ENCODE assay signal across 14 cellular contexts in the genomic region with DNA sequence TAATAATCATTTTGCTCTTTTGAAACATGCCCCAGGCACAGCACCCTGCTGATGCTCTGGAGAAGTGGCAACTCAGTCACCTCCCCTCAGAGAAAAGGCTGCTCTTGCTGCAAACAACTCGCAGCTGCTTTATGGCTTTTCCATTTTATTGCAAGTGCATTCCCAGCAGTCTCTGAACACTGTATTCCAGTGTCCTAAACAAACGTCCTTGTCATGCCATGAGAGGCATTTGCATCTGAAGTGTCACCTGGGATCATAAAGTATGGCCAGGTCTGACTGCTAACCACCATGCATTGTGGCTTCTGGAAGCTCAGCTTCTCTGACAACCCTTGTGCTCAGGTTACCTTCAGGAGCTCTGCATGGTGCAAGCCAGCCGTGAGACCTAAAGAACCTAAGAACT.
DNase-seq lines count a peak whose midpoint lies in the region; ATAC-seq and TF ChIP-seq lines count a peak whose summit lies in the region.
"Had no signal": no experiment of that assay in that cellular context is flagged by ENCODE, and none has a peak within 500 bp of the region (broad histone marks: within the 10 kb centered on the region; RNA-seq: fewer than 3 reads in every experiment).

No MANE protein-coding gene starts in this region.

- H3K4me1 Mint-ChIP-seq in activated naive CD4-positive, alpha-beta T cell treated with anti-CD3 and anti-CD28 coated beads, Interleukin-2, amount 10 ng/mL, durations not matched to agents 7 days and 5 days = no peaks in the 10 kb centered on the region
- H3K4me1 Mint-ChIP-seq in Calu3 (ENCODE audit: low read depth, unreplicated experiment) = no peaks in the 10 kb centered on the region
- H3K4me1 Mint-ChIP-seq: IgD-negative memory B cell had no signal

- CTCF ChIA-PET in activated naive CD4-positive, alpha-beta T cell treated with anti-CD3 and anti-CD28 coated beads, Interleukin-2, amount 10 ng/mL, durations not matched to agents 7 days and 5 days (lab: Charles Lee) = no interaction called here
- CTCF ChIA-PET in Calu3 (lab: Charles Lee) = no interaction called here

- no peaks in the 10 kb centered on the region for H3K9me3 Mint-ChIP-seq in activated naive CD4-positive, alpha-beta T cell treated with anti-CD3 and anti-CD28 coated beads, Interleukin-2, amount 10 ng/mL, durations not matched to agents 7 days and 5 days
- H3K9me3 Mint-ChIP-seq in Calu3 (ENCODE audit: low read depth, unreplicated experiment) = no peaks in the 10 kb centered on the region
- H3K9me3 Mint-ChIP-seq: CD8-positive, alpha-beta T cell had no signal

- intact Hi-C loops in Calu3 (cut with micrococcal nuclease; ENCODE audit: unreplicated experiment) = no loop called here

- peak; percentile 45 to 91 (median 78) for DNase-seq in NCI-H1417 (lab: John Stamatoyannopoulos, UW)
- no peak for DNase-seq in NCI-H1417 treated with DMSO at 0.1 percent for 48 hours (lab: John Stamatoyannopoulos, UW)
- DNase-seq in NCI-H187 treated with DMSO at 0.1 percent for 48 hours (lab: John Stamatoyannopoulos, UW) = peak; percentile 82
- peak; percentile 78 for DNase-seq in NCI-H510A (lab: John Stamatoyannopoulos, UW)
- DNase-seq in retina = peak; percentile 15
- no peak for DNase-seq in activated naive CD4-positive, alpha-beta T cell treated with anti-CD3 and anti-CD28 coated beads, Interleukin-2, amount 10 ng/mL, durations not matched to agents 7 days and 5 days
- no peak for DNase-seq in Calu3
- DNase-seq: CD8-positive, alpha-beta T cell; GOT3; NCI-H1436; OCI-M1; T1000 had no signal

- H3K36me3 Mint-ChIP-seq in activated naive CD4-positive, alpha-beta T cell treated with anti-CD3 and anti-CD28 coated beads, Interleukin-2, amount 10 ng/mL, durations not matched to agents 7 days and 5 days = no peaks in the 10 kb centered on the region
- H3K36me3 Mint-ChIP-seq in Calu3 (ENCODE audit: insufficient read depth, unreplicated experiment) = no peaks in the 10 kb centered on the region
- H3K36me3 Mint-ChIP-seq: CD8-positive, alpha-beta T cell; IgD-negative memory B cell had no signal

- ATAC-seq in GM19023 (IDR thresholded peaks at IDR 0.05; ENCODE audit: unreplicated experiment) = no peak
- ATAC-seq: CD8-positive, alpha-beta T cell had no signal

- H3K27ac Mint-ChIP-seq in activated naive CD4-positive, alpha-beta T cell treated with anti-CD3 and anti-CD28 coated beads, Interleukin-2, amount 10 ng/mL, durations not matched to agents 7 days and 5 days = no peak overlapping the region
- H3K27ac Mint-ChIP-seq in Calu3 (ENCODE audit: unreplicated experiment) = no peak overlapping the region
- H3K27ac Mint-ChIP-seq: CD8-positive, alpha-beta T cell; IgD-negative memory B cell had no signal

- no peak for TF ChIP-seq CTCF in Calu3 (IDR thresholded peaks at IDR 0.05; ENCODE audit: unreplicated experiment)

- no peaks in the 10 kb centered on the region for H3K27me3 Mint-ChIP-seq in activated naive CD4-positive, alpha-beta T cell treated with anti-CD3 and anti-CD28 coated beads, Interleukin-2, amount 10 ng/mL, durations not matched to agents 7 days and 5 days
- peaks cover 71% of the 10 kb centered on the region for H3K27me3 Mint-ChIP-seq in Calu3 (ENCODE audit: unreplicated experiment)

- H3K4me3 Mint-ChIP-seq in activated naive CD4-positive, alpha-beta T cell treated with anti-CD3 and anti-CD28 coated beads, Interleukin-2, amount 10 ng/mL, durations not matched to agents 7 days and 5 days = no peak overlapping the region
- no peak overlapping the region for H3K4me3 Mint-ChIP-seq in Calu3 (ENCODE audit: low read depth, unreplicated experiment)
- H3K4me3 Mint-ChIP-seq: CD8-positive, alpha-beta T cell; IgD-negative memory B cell had no signal

- BruUV-seq in Calu3 (replicated peaks; lab: Mats Ljungman, UMichigan) = no TSS peak

Comparison
In these comparisons a context has a peak if more than half of its experiments do, and no peak if none do; other contexts are left out.
1. DNase-seq: peak in NCI-H1417 (3 of 3), NCI-H187 treated with DMSO at 0.1 percent for 48 hours (single experiment), NCI-H510A (single experiment) and retina (single experiment); none in NCI-H1417 treated with DMSO at 0.1 percent for 48 hours (single experiment), activated naive CD4-positive, alpha-beta T cell treated with anti-CD3 and anti-CD28 coated beads, Interleukin-2, amount 10 ng/mL, durations not matched to agents 7 days and 5 days (single experiment) and Calu3 (single experiment).